In genomic region chrX:107205770-107206696, GRCh38 we compare ENCODE assay signal across 9 cellular contexts. TPM values are rescaled to one million over a fixed set of nuclear protein-coding genes. Genes with fewer than 3 reads are reported as not detected.
A peak's percentile ranks its signal among the peaks of the same experiment; 100 is the strongest.
DNase-seq lines count a peak whose midpoint lies in the region; ATAC-seq and TF ChIP-seq lines count a peak whose summit lies in the region.
"Had no signal": no experiment of that assay in that cellular context is flagged by ENCODE, and none has a peak within 500 bp of the region (broad histone marks: within the 10 kb centered on the region; RNA-seq: fewer than 3 reads in every experiment).

DNAAF6 (plus strand) TSS chrX:107206611; CDS start chrX:107212876, 6,265 bp downstream.
NUP62CL (minus strand) TSS chrX:107206433; CDS start chrX:107175146, 31,287 bp downstream.

- TF ChIP-seq EP300 in SK-N-SH (IDR thresholded peaks at IDR 0.05; ENCODE audit: borderline replicate concordance in 1 of 2, low read depth in 1 of 2, low read length in 1 of 2), result no peak

- H3K36me3 ChIP-seq in Karpas-422 (ENCODE audit: insufficient read depth, low read length) (no peaks in the 10 kb centered on the region), SK-N-SH (replicated peaks in 1 of 2; ENCODE audit: control insufficient read depth in 1 of 2, insufficient read depth in 2 of 2, low read length in 1 of 2) (no peaks in the 10 kb centered on the region), right atrium auricular region (no peaks in the 10 kb centered on the region)

- H3K4me3 ChIP-seq in Karpas-422 (ENCODE audit: low read length), result peak within 1 kb of the TSS; percentile 76
- peak within 1 kb of the TSS; percentile 55 to 62 for H3K4me3 ChIP-seq in SK-N-SH (ENCODE audit: low read depth in 2 of 2, low read length in 1 of 2)
- peak within 1 kb of the TSS; percentile 22 to 36 for H3K4me3 ChIP-seq in right atrium auricular region

- no peaks in the 10 kb centered on the region for H3K36me3 Mint-ChIP-seq in activated naive CD8-positive, alpha-beta T cell treated with anti-CD3 and anti-CD28 coated beads, Interleukin-2, amount 10 ng/mL, durations not matched to agents 7 days and 5 days

- CTCF ChIA-PET in SK-N-SH (lab: Yijun Ruan, JAX), result no interaction called here

- H3K4me2 ChIP-seq in Karpas-422 (ENCODE audit: low read depth, low read length, poor library complexity, severe bottlenecking), result peak within 1 kb of the TSS; percentile 79
- peak within 1 kb of the TSS; percentile 74 for H3K4me2 ChIP-seq in SK-N-SH

- TF ChIP-seq RAD21 in SK-N-SH (IDR thresholded peaks at IDR 0.05; ENCODE audit: low read length), result no peak

- H2AFZ ChIP-seq in Karpas-422 (ENCODE audit: low read length) (peak within 1 kb of the TSS; percentile 92), SK-N-SH (ENCODE audit: low read depth) (peak within 1 kb of the TSS; percentile 73)

- peaks cover 3% of the 10 kb centered on the region for H3K27me3 Mint-ChIP-seq in activated naive CD8-positive, alpha-beta T cell treated with anti-CD3 and anti-CD28 coated beads, Interleukin-2, amount 10 ng/mL, durations not matched to agents 7 days and 5 days

- peaks cover 10% of the 10 kb centered on the region for H3K4me1 ChIP-seq in Karpas-422 (ENCODE audit: low read length)
- no peaks in the 10 kb centered on the region for H3K4me1 ChIP-seq in SK-N-SH (ENCODE audit: control insufficient read depth in 1 of 2, insufficient read depth in 2 of 2, low read depth in 1 of 2, low read length in 1 of 2)
- H3K4me1 ChIP-seq in right atrium auricular region, result no peaks in the 10 kb centered on the region

- peak within 1 kb of the TSS; percentile 70 for H3K27ac Mint-ChIP-seq in activated naive CD8-positive, alpha-beta T cell treated with anti-CD3 and anti-CD28 coated beads, Interleukin-2, amount 10 ng/mL, durations not matched to agents 7 days and 5 days

- H3K27me3 ChIP-seq in Karpas-422 (ENCODE audit: low read length) (no peaks in the 10 kb centered on the region), SK-N-SH (ENCODE audit: insufficient read depth) (peaks cover 11% of the 10 kb centered on the region; the same call in 1 of the 2 replicates), right atrium auricular region (peaks cover 3 to 7% of the 10 kb centered on the region in 2 donors)

- H3K9me2 ChIP-seq in Karpas-422 (replicated peaks; ENCODE audit: insufficient read depth, low read length) (no peaks in the 10 kb centered on the region), SK-N-SH (no peaks in the 10 kb centered on the region)

- H3K9me3 Mint-ChIP-seq in activated naive CD8-positive, alpha-beta T cell treated with anti-CD3 and anti-CD28 coated beads, Interleukin-2, amount 10 ng/mL, durations not matched to agents 7 days and 5 days, result no peaks in the 10 kb centered on the region

- TF ChIP-seq CTCF in SK-N-SH (IDR thresholded peaks at IDR 0.05) (no peak), right atrium auricular region (IDR thresholded peaks at IDR 0.05) (no peak)

- WGBS in SK-N-SH (ENCODE audit: low lambda C conversion rate), result 14% methylated on average over 51 of the region's 66 CpGs

- H3K4me3 Mint-ChIP-seq in activated naive CD8-positive, alpha-beta T cell treated with anti-CD3 and anti-CD28 coated beads, Interleukin-2, amount 10 ng/mL, durations not matched to agents 7 days and 5 days, result peak within 1 kb of the TSS; percentile 87

- H4K20me1 ChIP-seq in Karpas-422 (ENCODE audit: insufficient read depth, low read depth, low read length), result no peaks in the 10 kb centered on the region
- no peaks in the 10 kb centered on the region for H4K20me1 ChIP-seq in SK-N-SH (ENCODE audit: insufficient read depth)

- peaks cover 5% of the 10 kb centered on the region for H3K4me1 Mint-ChIP-seq in activated naive CD8-positive, alpha-beta T cell treated with anti-CD3 and anti-CD28 coated beads, Interleukin-2, amount 10 ng/mL, durations not matched to agents 7 days and 5 days

- DNase-seq in DMS 273 (lab: John Stamatoyannopoulos, UW; ENCODE audit: unreplicated experiment) (peak; percentile 94), Karpas-422 (peak; percentile 92), SK-N-SH (peak; percentile 77), right atrium auricular region (ENCODE audit: low spot score) (no peak), retina (peak; percentile 85), RKO (ENCODE audit: low spot score) (no peak)
- DNase-seq in activated naive CD8-positive, alpha-beta T cell treated with anti-CD3 and anti-CD28 coated beads, Interleukin-2, amount 10 ng/mL, durations not matched to agents 7 days and 5 days, result peak; percentile 59

- POLR2A ChIA-PET in SK-N-SH (lab: Yijun Ruan, JAX), result no interaction called here
- POLR2A ChIA-PET in activated naive CD8-positive, alpha-beta T cell treated with anti-CD3 and anti-CD28 coated beads, Interleukin-2, amount 10 ng/mL, durations not matched to agents 7 days and 5 days (lab: Charles Lee), result interaction anchor here (0.9 kb wide), 1 partner anchor 88 kb away, joined by 3 read pairs; the partner anchor contains the start of gene RBM41

- ATAC-seq in GM21737 (IDR thresholded peaks at IDR 0.05; ENCODE audit: unreplicated experiment), result peak; percentile 95
- peak; percentile 89 for ATAC-seq in activated naive CD8-positive, alpha-beta T cell treated with anti-CD3 and anti-CD28 coated beads, Interleukin-2, amount 10 ng/mL, durations not matched to agents 7 days and 5 days (ENCODE audit: low read depth)

- peak within 1 kb of the TSS; percentile 81 for H3K9ac ChIP-seq in Karpas-422 (ENCODE audit: low read length)
- H3K9ac ChIP-seq in SK-N-SH, result peak within 1 kb of the TSS; percentile 58; the same call in 1 of the 2 replicates

- H3K79me2 ChIP-seq in Karpas-422 (ENCODE audit: low read length) (no peaks in the 10 kb centered on the region; the same call in 1 of the 2 replicates), SK-N-SH (ENCODE audit: insufficient read depth) (no peaks in the 10 kb centered on the region)

- H3F3A ChIP-seq in SK-N-SH (replicated peaks; ENCODE audit: insufficient read depth), result no peaks in the 10 kb centered on the region

- H3K27ac ChIP-seq in Karpas-422 (ENCODE audit: low read length), result no peak within 1 kb of the TSS
- no peak within 1 kb of the TSS for H3K27ac ChIP-seq in SK-N-SH (ENCODE audit: low read depth in 2 of 2, low read length in 1 of 2)
- no peak within 1 kb of the TSS for H3K27ac ChIP-seq in right atrium auricular region

- no peaks in the 10 kb centered on the region for H3K9me3 ChIP-seq in Karpas-422 (ENCODE audit: low read length)
- no peaks in the 10 kb centered on the region for H3K9me3 ChIP-seq in SK-N-SH
- no peaks in the 10 kb centered on the region for H3K9me3 ChIP-seq in right atrium auricular region

TF ChIP-seq in SK-N-SH, 30 proteins besides CTCF, POLR2A, EP300 and RAD21:
- TF ChIP-seq MXI1 (IDR thresholded peaks at IDR 0.05; ENCODE audit: low read depth, low read length) (peak; percentile 50; the same call in 1 of the 2 replicates), RFX5 (IDR thresholded peaks at IDR 0.05; ENCODE audit: low read length) (peak; percentile 86), CHD2 (IDR thresholded peaks at IDR 0.05; ENCODE audit: low read length, partially characterized antibody) (no peak), RCOR1 (IDR thresholded peaks at IDR 0.05; ENCODE audit: low read length) (peak; percentile 12; the same call in 1 of the 2 replicates), NFIC (IDR thresholded peaks at IDR 0.05; ENCODE audit: borderline replicate concordance) (no peak)

RNA-seq across cellular contexts. Expression of gene DNAAF6, which starts in this region (rescaled TPM):
- not detected in 2 replicates for total RNA-seq in Karpas-422 (2014; rRNA removed; shearing (Covaris generic); ENCODE audit: low replicate concordance)
- not detected in 2 replicates for polyA plus RNA-seq in SK-N-SH (2012; rRNA removed)
- polyA plus RNA-seq in SK-N-SH (2012; cell fraction: cytosol; rRNA removed), result not detected in 2 replicates
- polyA plus RNA-seq in SK-N-SH (2012; cell fraction: nucleus; rRNA removed), result not detected in 2 replicates
- not detected for total RNA-seq in activated naive CD8-positive, alpha-beta T cell treated with anti-CD3 and anti-CD28 coated beads, Interleukin-2, amount 10 ng/mL, durations not matched to agents 7 days and 5 days
- not detected for total RNA-seq in right atrium auricular region
- total RNA-seq: activated CD8-positive, alpha-beta memory T cell treated with anti-CD3 and anti-CD28 coated beads for 36 hours had no signal

RNA-seq across cellular contexts. Expression of gene NUP62CL, which starts in this region (rescaled TPM):
- total RNA-seq in Karpas-422 (2014; rRNA removed; shearing (Covaris generic); ENCODE audit: low replicate concordance), result 18.3 and 21.2 TPM in 2 replicates
- 3.2 and 3.3 TPM in 2 replicates for polyA plus RNA-seq in SK-N-SH (2012; rRNA removed)
- polyA plus RNA-seq in SK-N-SH (2012; cell fraction: cytosol; rRNA removed), result 1.8 and 2.1 TPM in 2 replicates
- 4.3 and 5.0 TPM in 2 replicates for polyA plus RNA-seq in SK-N-SH (2012; cell fraction: nucleus; rRNA removed)
- total RNA-seq in activated naive CD8-positive, alpha-beta T cell treated with anti-CD3 and anti-CD28 coated beads, Interleukin-2, amount 10 ng/mL, durations not matched to agents 7 days and 5 days, result 1 to 10 TPM; 1.8 to 3.5 TPM
- total RNA-seq in right atrium auricular region, result not detected

Comparison
In these comparisons a context has a peak if more than half of its experiments do, and no peak if none do; other contexts are left out.
1. DNase-seq: peak in DMS 273 (single experiment), Karpas-422 (single experiment), SK-N-SH (single experiment), activated naive CD8-positive, alpha-beta T cell treated with anti-CD3 and anti-CD28 coated beads, Interleukin-2, amount 10 ng/mL, durations not matched to agents 7 days and 5 days (single experiment) and retina (single experiment); none in right atrium auricular region (single experiment) and RKO (single experiment).
2. Peak in every context shown above with its lines, with median percentiles within 50 percentile points of each other: H3K4me3 ChIP-seq.